Comparison of ENCODE assay signal across 11 cellular contexts in the genomic region with DNA sequence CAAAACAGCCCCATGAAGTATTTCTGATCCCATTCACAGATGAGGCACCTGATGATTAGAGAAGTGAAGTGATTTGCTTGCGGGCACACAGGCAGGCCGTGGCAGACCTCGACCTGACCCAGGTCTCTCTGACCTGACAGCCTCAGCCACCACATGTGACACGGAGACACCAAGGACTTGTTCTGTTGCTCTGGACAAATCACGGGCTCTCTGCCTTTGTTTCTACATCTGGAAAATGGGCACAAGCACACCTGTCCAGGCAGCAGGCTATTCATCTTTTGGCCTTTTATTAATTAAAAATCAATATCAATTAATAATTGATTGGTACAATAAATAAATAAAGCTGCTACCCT. TPM values are rescaled to one million over a fixed set of nuclear protein-coding genes. Genes with fewer than 3 reads are reported as not detected.
DNase-seq lines count a peak whose midpoint lies in the region; ATAC-seq and TF ChIP-seq lines count a peak whose summit lies in the region.
"Had no signal": no experiment of that assay in that cellular context is flagged by ENCODE, and none has a peak within 500 bp of the region (broad histone marks: within the 10 kb centered on the region; RNA-seq: fewer than 3 reads in every experiment).

No MANE protein-coding gene starts in this region.

- H3K4me3 Mint-ChIP-seq in CD8-positive, alpha-beta T cell, result peak overlapping the region; percentile 88
- H3K4me3 Mint-ChIP-seq in central memory CD8-positive, alpha-beta T cell, result peak overlapping the region; percentile 93

- H3K9me3 ChIP-seq in CD8-positive, alpha-beta T cell (ENCODE audit: low read length), result no peaks in the 10 kb centered on the region
- H3K9me3 ChIP-seq in Karpas-422 (ENCODE audit: low read length), result no peaks in the 10 kb centered on the region
- H3K9me3 ChIP-seq in parathyroid adenoma (ENCODE audit: control insufficient read depth, low read length), result no peaks in the 10 kb centered on the region

- H3K9me2 ChIP-seq in Karpas-422 (replicated peaks; ENCODE audit: insufficient read depth, low read length), result no peaks in the 10 kb centered on the region

- H3K4me3 ChIP-seq in CD8-positive, alpha-beta T cell (ENCODE audit: low read depth, low read length), result peak overlapping the region; percentile 40
- H3K4me3 ChIP-seq in Karpas-422 (ENCODE audit: low read length) (peak overlapping the region; percentile 91), parathyroid adenoma (ENCODE audit: low read depth, low read length) (no peak overlapping the region)

- H4K20me1 ChIP-seq in Karpas-422 (ENCODE audit: insufficient read depth, low read depth, low read length), result peaks cover 13% of the 10 kb centered on the region; the same call in 1 of the 2 replicates

- peak overlapping the region; percentile 69 for H3K27ac ChIP-seq in CD8-positive, alpha-beta T cell (ENCODE audit: low read depth, low read length)
- peak overlapping the region; percentile 95 for H3K27ac ChIP-seq in Karpas-422 (ENCODE audit: low read length)
- H3K27ac ChIP-seq in parathyroid adenoma, result peak overlapping the region; percentile 84

- no peaks in the 10 kb centered on the region for H3K27me3 ChIP-seq in CD8-positive, alpha-beta T cell (ENCODE audit: insufficient read depth, low read length)
- H3K27me3 ChIP-seq in Karpas-422 (ENCODE audit: low read length) (no peaks in the 10 kb centered on the region), parathyroid adenoma (ENCODE audit: control insufficient read depth, insufficient read depth, low read length) (no peaks in the 10 kb centered on the region)

- POLR2A ChIA-PET in CD8-positive, alpha-beta T cell (lab: Charles Lee), result interaction anchor here (0.8 to 1.2 kb wide), 3 partner anchors 38 to 87 kb away, joined by 3 read pairs; no protein-coding TSS in a partner anchor

- CTCF ChIA-PET in CD8-positive, alpha-beta T cell (lab: Charles Lee), result interaction anchor here (1.0 to 8.4 kb wide), 10 partner anchors 12 to 95 kb away, joined by 3 to 104 read pairs (median 6); partner anchors contain the start of gene FMNL1

- H3K9ac ChIP-seq in Karpas-422 (ENCODE audit: low read length) (peak overlapping the region; percentile 94), parathyroid adenoma (no peak overlapping the region)

- peaks cover 78% of the 10 kb centered on the region for H3K79me2 ChIP-seq in Karpas-422 (ENCODE audit: low read length)
- H3K79me2 ChIP-seq in parathyroid adenoma, result peaks cover 61% of the 10 kb centered on the region

- H3K4me1 ChIP-seq in CD8-positive, alpha-beta T cell (ENCODE audit: insufficient read depth, low read length), result peaks cover 72% of the 10 kb centered on the region
- H3K4me1 ChIP-seq in Karpas-422 (ENCODE audit: low read length) (peaks cover 83% of the 10 kb centered on the region), parathyroid adenoma (peaks cover 53% of the 10 kb centered on the region)

- no peaks in the 10 kb centered on the region for H3K9me3 Mint-ChIP-seq in CD8-positive, alpha-beta T cell
- H3K9me3 Mint-ChIP-seq in central memory CD8-positive, alpha-beta T cell, result no peaks in the 10 kb centered on the region

- H3K36me3 ChIP-seq in CD8-positive, alpha-beta T cell (ENCODE audit: insufficient read depth, low read length), result no peaks in the 10 kb centered on the region
- H3K36me3 ChIP-seq in Karpas-422 (ENCODE audit: insufficient read depth, low read length) (peaks cover 34% of the 10 kb centered on the region; the same call in 1 of the 2 replicates), parathyroid adenoma (ENCODE audit: control insufficient read depth, insufficient read depth, low read length) (no peaks in the 10 kb centered on the region)

- H2AFZ ChIP-seq in Karpas-422 (ENCODE audit: low read length) (no peak overlapping the region), parathyroid adenoma (no peak overlapping the region)

- peak overlapping the region; percentile 94 for H3K27ac Mint-ChIP-seq in CD8-positive, alpha-beta T cell
- peak overlapping the region; percentile 94 for H3K27ac Mint-ChIP-seq in central memory CD8-positive, alpha-beta T cell (ENCODE audit: low read depth)

- H3K4me1 Mint-ChIP-seq in CD8-positive, alpha-beta T cell (ENCODE audit: low read depth), result peaks cover 79% of the 10 kb centered on the region
- H3K4me1 Mint-ChIP-seq in central memory CD8-positive, alpha-beta T cell, result peaks cover 81% of the 10 kb centered on the region

- H3K27me3 Mint-ChIP-seq in CD8-positive, alpha-beta T cell (ENCODE audit: low read depth), result no peaks in the 10 kb centered on the region
- no peaks in the 10 kb centered on the region for H3K27me3 Mint-ChIP-seq in central memory CD8-positive, alpha-beta T cell

- no peak for ATAC-seq in CD8-positive, alpha-beta T cell
- ATAC-seq in central memory CD8-positive, alpha-beta T cell (replicated peaks; ENCODE audit: extremely low read depth, poor library complexity, severe bottlenecking), result no peak
- no peak for ATAC-seq in HG03108 (IDR thresholded peaks at IDR 0.05; ENCODE audit: unreplicated experiment)

- peaks cover 29% of the 10 kb centered on the region for H3K36me3 Mint-ChIP-seq in CD8-positive, alpha-beta T cell
- H3K36me3 Mint-ChIP-seq in central memory CD8-positive, alpha-beta T cell (ENCODE audit: insufficient read depth), result peaks cover 13% of the 10 kb centered on the region

- DNase-seq in CD8-positive, alpha-beta T cell, result no peak
- DNase-seq in Karpas-422 (peak; percentile 65), NCI-H748 (lab: John Stamatoyannopoulos, UW; ENCODE audit: unreplicated experiment) (no peak), 8988T (no peak), hepatic stellate cell (ENCODE audit: low spot score) (no peak)
- DNase-seq in central memory CD8-positive, alpha-beta T cell (ENCODE audit: low spot score in 2 of 2), result no peak
- DNase-seq: cerebellar nuclear complex had no signal

- no peak for TF ChIP-seq CTCF in CD8-positive, alpha-beta T cell (IDR thresholded peaks at IDR 0.05)
- TF ChIP-seq CTCF in parathyroid adenoma (IDR thresholded peaks at IDR 0.05), result no peak

- intact Hi-C loops in CD8-positive, alpha-beta T cell (cut with DNase I, micrococcal nuclease), result loop anchor here in 1 of 2 experiments (2.0 kb wide), 1 partner anchor 71 kb away; no protein-coding TSS in a partner anchor

- H3K4me2 ChIP-seq in Karpas-422 (ENCODE audit: low read depth, low read length, poor library complexity, severe bottlenecking) (peak overlapping the region; percentile 90), parathyroid adenoma (ENCODE audit: low read length) (no peak overlapping the region)

RNA-seq across cellular contexts. Expression of gene MAP3K14, which starts 3.4 kb away (rescaled TPM):
- 10 to 100 TPM; 38.1 to 39.1 TPM for total RNA-seq in CD8-positive, alpha-beta T cell
- 7.6 and 12.0 TPM in 2 replicates for total RNA-seq in Karpas-422 (2014; rRNA removed; shearing (Covaris generic); ENCODE audit: low replicate concordance)

RNA-seq across cellular contexts. Expression of gene SPATA32, which starts 51.5 kb away (rescaled TPM):
- under 1 TPM in 1 of 2 experiments, not detected in 1; 0.22 TPM for total RNA-seq in CD8-positive, alpha-beta T cell
- not detected in 2 replicates for total RNA-seq in Karpas-422 (2014; rRNA removed; shearing (Covaris generic); ENCODE audit: low replicate concordance)
- total RNA-seq: lung microvascular endothelial cell, M059J had no signal
